Comparison of ENCODE assay signal across 2 cellular contexts in the genomic region with DNA sequence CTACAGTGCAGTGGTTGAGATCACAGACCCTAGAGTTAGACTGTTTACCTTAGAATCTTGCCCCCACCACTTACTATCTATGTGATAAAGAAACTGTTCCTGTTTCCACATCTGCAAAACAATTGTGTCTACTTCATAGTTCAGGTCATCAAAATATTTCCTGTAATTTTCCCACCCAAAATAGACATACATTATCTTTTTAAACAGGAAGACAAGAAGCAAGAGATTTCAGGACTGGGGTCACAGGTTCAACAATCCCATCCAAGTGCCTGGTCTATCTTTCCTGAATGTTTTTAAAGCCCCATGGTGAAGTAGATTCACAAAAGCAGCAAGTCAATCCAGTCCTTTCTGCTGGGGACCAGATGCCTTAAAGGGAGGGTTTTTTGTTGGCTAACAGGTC.
TF ChIP-seq lines count a peak whose summit lies in the region.

No MANE protein-coding gene starts in this region.

TF ChIP-seq in endothelial cell of umbilical vein, 7 proteins besides CTCF, POLR2A, EP300 and RAD21 (continued from another document):
- TF ChIP-seq GATA2 (IDR thresholded peaks at IDR 0.05; ENCODE audit: insufficient read depth, insufficient read length, low read depth, low read length) (no peak), POLR2AphosphoS5 (IDR thresholded peaks at IDR 0.05; ENCODE audit: insufficient read depth, low read depth, low read length) (no peak), JUN (IDR thresholded peaks at IDR 0.05; ENCODE audit: borderline replicate concordance, insufficient read depth, insufficient read length, low read depth) (no peak), MYC (IDR thresholded peaks at IDR 0.05; ENCODE audit: low read depth, low read length) (no peak), EZH2 (IDR thresholded peaks at IDR 0.05; ENCODE audit: borderline replicate concordance, low read depth, low read length, severe bottlenecking) (no peak)
- TF ChIP-seq, protein P1, sequence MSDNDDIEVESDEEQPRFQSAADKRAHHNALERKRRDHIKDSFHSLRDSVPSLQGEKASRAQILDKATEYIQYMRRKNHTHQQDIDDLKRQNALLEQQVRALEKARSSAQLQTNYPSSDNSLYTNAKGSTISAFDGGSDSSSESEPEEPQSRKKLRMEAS (IDR thresholded peaks at IDR 0.05; ENCODE audit: insufficient read depth, insufficient read length) = no peak

TF ChIP-seq in SK-N-SH treated with all-trans-retinoic acid at 6 μM for 48 hours, 23 proteins besides CTCF, POLR2A, EP300 and RAD21 (continued from another document):
- TF ChIP-seq TCF4 (CRISPR knock-in tag; IDR thresholded peaks at IDR 0.05; ENCODE audit: borderline replicate concordance) (no peak), ZC3H10 (CRISPR knock-in tag; IDR thresholded peaks at IDR 0.05) (no peak), SNAI2 (CRISPR knock-in tag; IDR thresholded peaks at IDR 0.05) (no peak), ZFP3 (CRISPR knock-in tag; IDR thresholded peaks at IDR 0.05) (no peak), RARB (CRISPR knock-in tag; IDR thresholded peaks at IDR 0.05) (no peak), ZNF70 (CRISPR knock-in tag; IDR thresholded peaks at IDR 0.05) (no peak), PPARA (CRISPR knock-in tag; IDR thresholded peaks at IDR 0.05; ENCODE audit: borderline replicate concordance) (no peak), ARNTL (CRISPR knock-in tag; IDR thresholded peaks at IDR 0.05; ENCODE audit: borderline replicate concordance, low read depth) (no peak), ZNF8 (CRISPR knock-in tag; IDR thresholded peaks at IDR 0.05) (no peak), ZFP30 (CRISPR knock-in tag; IDR thresholded peaks at IDR 0.05) (no peak), OSR1 (CRISPR knock-in tag; IDR thresholded peaks at IDR 0.05) (no peak)
- TF ChIP-seq, protein P2, sequence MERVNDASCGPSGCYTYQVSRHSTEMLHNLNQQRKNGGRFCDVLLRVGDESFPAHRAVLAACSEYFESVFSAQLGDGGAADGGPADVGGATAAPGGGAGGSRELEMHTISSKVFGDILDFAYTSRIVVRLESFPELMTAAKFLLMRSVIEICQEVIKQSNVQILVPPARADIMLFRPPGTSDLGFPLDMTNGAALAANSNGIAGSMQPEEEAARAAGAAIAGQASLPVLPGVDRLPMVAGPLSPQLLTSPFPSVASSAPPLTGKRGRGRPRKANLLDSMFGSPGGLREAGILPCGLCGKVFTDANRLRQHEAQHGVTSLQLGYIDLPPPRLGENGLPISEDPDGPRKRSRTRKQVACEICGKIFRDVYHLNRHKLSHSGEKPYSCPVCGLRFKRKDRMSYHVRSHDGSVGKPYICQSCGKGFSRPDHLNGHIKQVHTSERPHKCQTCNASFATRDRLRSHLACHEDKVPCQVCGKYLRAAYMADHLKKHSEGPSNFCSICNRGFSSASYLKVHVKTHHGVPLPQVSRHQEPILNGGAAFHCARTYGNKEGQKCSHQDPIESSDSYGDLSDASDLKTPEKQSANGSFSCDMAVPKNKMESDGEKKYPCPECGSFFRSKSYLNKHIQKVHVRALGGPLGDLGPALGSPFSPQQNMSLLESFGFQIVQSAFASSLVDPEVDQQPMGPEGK (CRISPR knock-in tag; IDR thresholded peaks at IDR 0.05; ENCODE audit: borderline replicate concordance) = no peak
- TF ChIP-seq, protein P3, sequence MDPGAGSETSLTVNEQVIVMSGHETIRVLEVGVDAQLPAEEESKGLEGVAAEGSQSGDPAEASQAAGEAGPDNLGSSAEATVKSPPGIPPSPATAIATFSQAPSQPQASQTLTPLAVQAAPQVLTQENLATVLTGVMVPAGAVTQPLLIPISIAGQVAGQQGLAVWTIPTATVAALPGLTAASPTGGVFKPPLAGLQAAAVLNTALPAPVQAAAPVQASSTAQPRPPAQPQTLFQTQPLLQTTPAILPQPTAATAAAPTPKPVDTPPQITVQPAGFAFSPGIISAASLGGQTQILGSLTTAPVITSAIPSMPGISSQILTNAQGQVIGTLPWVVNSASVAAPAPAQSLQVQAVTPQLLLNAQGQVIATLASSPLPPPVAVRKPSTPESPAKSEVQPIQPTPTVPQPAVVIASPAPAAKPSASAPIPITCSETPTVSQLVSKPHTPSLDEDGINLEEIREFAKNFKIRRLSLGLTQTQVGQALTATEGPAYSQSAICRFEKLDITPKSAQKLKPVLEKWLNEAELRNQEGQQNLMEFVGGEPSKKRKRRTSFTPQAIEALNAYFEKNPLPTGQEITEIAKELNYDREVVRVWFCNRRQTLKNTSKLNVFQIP (CRISPR knock-in tag; IDR thresholded peaks at IDR 0.05; ENCODE audit: borderline replicate concordance, low read depth) = no peak
- TF ChIP-seq, protein P4, sequence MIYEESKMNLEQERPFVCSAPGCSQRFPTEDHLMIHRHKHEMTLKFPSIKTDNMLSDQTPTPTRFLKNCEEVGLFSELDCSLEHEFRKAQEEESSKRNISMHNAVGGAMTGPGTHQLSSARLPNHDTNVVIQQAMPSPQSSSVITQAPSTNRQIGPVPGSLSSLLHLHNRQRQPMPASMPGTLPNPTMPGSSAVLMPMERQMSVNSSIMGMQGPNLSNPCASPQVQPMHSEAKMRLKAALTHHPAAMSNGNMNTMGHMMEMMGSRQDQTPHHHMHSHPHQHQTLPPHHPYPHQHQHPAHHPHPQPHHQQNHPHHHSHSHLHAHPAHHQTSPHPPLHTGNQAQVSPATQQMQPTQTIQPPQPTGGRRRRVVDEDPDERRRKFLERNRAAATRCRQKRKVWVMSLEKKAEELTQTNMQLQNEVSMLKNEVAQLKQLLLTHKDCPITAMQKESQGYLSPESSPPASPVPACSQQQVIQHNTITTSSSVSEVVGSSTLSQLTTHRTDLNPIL (CRISPR knock-in tag; IDR thresholded peaks at IDR 0.05; ENCODE audit: low read depth) = no peak
- TF ChIP-seq, protein P5, sequence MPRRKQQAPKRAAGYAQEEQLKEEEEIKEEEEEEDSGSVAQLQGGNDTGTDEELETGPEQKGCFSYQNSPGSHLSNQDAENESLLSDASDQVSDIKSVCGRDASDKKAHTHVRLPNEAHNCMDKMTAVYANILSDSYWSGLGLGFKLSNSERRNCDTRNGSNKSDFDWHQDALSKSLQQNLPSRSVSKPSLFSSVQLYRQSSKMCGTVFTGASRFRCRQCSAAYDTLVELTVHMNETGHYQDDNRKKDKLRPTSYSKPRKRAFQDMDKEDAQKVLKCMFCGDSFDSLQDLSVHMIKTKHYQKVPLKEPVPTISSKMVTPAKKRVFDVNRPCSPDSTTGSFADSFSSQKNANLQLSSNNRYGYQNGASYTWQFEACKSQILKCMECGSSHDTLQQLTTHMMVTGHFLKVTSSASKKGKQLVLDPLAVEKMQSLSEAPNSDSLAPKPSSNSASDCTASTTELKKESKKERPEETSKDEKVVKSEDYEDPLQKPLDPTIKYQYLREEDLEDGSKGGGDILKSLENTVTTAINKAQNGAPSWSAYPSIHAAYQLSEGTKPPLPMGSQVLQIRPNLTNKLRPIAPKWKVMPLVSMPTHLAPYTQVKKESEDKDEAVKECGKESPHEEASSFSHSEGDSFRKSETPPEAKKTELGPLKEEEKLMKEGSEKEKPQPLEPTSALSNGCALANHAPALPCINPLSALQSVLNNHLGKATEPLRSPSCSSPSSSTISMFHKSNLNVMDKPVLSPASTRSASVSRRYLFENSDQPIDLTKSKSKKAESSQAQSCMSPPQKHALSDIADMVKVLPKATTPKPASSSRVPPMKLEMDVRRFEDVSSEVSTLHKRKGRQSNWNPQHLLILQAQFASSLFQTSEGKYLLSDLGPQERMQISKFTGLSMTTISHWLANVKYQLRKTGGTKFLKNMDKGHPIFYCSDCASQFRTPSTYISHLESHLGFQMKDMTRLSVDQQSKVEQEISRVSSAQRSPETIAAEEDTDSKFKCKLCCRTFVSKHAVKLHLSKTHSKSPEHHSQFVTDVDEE (CRISPR knock-in tag; IDR thresholded peaks at IDR 0.05) = no peak
